20 cellular contexts compared by ENCODE assay signal in genomic region chr15:65639509-65639908, GRCh38.
"Had no signal": no experiment of that assay in that cellular context is flagged by ENCODE, and none has a peak within 500 bp of the region (broad histone marks: within the 10 kb centered on the region; RNA-seq: fewer than 3 reads in every experiment).

No MANE protein-coding gene starts in this region.

- H3K27ac Mint-ChIP-seq: activated CD8-positive, alpha-beta T cell treated with anti-CD3 and anti-CD28 coated beads for 36 hours; activated naive CD8-positive, alpha-beta T cell; activated T-helper 1 cell treated with anti-CD3 and anti-CD28 coated beads, Interleukin-12 subunit alpha, Interleukin-12 subunit beta, Interleukin-2, Interleukin-4 antibody, amounts not matched to agents 30 ng/mL and 10 ng/mL and 1 ng/mL, durations not matched to agents 14 hours and 24 hours and 36 hours; T-helper 17 cell had no signal

- H3K36me3 ChIP-seq: breast epithelium had no signal

- H3K4me3 ChIP-seq: PC-9 had no signal

- H3K27ac ChIP-seq: breast epithelium, PC-9 had no signal

- H3K9me3 ChIP-seq: breast epithelium had no signal

- H2AFZ ChIP-seq: PC-9 had no signal

- H3K4me3 Mint-ChIP-seq: activated CD8-positive, alpha-beta T cell treated with anti-CD3 and anti-CD28 coated beads for 36 hours; activated naive CD8-positive, alpha-beta T cell; T-helper 17 cell had no signal

- H3K27me3 ChIP-seq: breast epithelium had no signal

- H3K4me1 ChIP-seq: breast epithelium had no signal

- H3K9me3 Mint-ChIP-seq: activated CD8-positive, alpha-beta T cell treated with anti-CD3 and anti-CD28 coated beads for 36 hours; activated T-helper 1 cell treated with anti-CD3 and anti-CD28 coated beads, Interleukin-12 subunit alpha, Interleukin-12 subunit beta, Interleukin-2, Interleukin-4 antibody, amounts not matched to agents 30 ng/mL and 10 ng/mL and 1 ng/mL, durations not matched to agents 14 hours and 24 hours and 36 hours had no signal

- H3K27me3 Mint-ChIP-seq: activated CD8-positive, alpha-beta T cell treated with anti-CD3 and anti-CD28 coated beads for 36 hours; activated naive CD8-positive, alpha-beta T cell; T-helper 17 cell had no signal

- DNase-seq: activated CD4-positive, CD25-positive, alpha-beta regulatory T cell; activated CD8-positive, alpha-beta memory T cell treated with anti-CD3 and anti-CD28 coated beads, Interleukin-2, amount 50 U/mL, for 4 hours; activated CD8-positive, alpha-beta T cell treated with anti-CD3 and anti-CD28 coated beads for 36 hours; activated effector memory CD4-positive, alpha-beta T cell treated with Interleukin-2 at 50 U/mL for 16 hours; activated naive CD4-positive, alpha-beta T cell; caudate nucleus; MM.1S; NCI-H1105; NCI-H1436; NCI-H187; NCI-H2081; NCI-H510A treated with DMSO at 0.1 percent for 48 hours; NCI-H69; PC-9; SIG-M5; T-helper 17 cell; T-helper 9 cell had no signal

- H3K4me2 ChIP-seq: PC-9 had no signal
